ENCODE assay signal across 9 cellular contexts in the genomic region with DNA sequence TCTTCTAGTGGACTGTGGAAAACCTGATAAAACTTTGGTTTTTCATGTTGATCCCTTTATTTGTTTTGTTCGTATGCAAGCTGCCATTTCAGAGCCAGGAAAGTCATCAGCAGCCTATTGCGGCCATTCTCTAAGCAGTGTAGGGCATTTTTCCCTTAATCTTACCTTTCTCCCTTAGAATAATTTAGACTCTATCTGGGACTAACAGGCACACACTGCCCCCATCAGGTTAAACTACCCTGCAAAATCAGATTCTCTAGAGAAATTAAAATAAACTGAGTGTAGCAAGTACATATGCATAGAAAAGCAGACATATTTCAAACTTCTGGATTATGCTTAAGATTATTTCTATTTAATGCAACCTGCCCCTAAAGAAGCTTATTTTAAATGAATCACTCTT.
DNase-seq lines count a peak whose midpoint lies in the region; ATAC-seq and TF ChIP-seq lines count a peak whose summit lies in the region.
"Had no signal": no experiment of that assay in that cellular context is flagged by ENCODE, and none has a peak within 500 bp of the region (broad histone marks: within the 10 kb centered on the region; RNA-seq: fewer than 3 reads in every experiment).

No MANE protein-coding gene starts in this region.

- peak overlapping the region in 2 of 3 experiments; percentile 16 to 53 for H3K4me3 Mint-ChIP-seq in nephron
- H3K4me3 Mint-ChIP-seq: memory B cell had no signal

- H3K27ac Mint-ChIP-seq in nephron, result peak overlapping the region in 1 of 3 experiments; percentile 28
- H3K27ac Mint-ChIP-seq: memory B cell had no signal

- H3K9me3 Mint-ChIP-seq in nephron, result no peaks in the 10 kb centered on the region
- H3K9me3 Mint-ChIP-seq: memory B cell had no signal

- peaks cover 0 to 7% (median 0%) of the 10 kb centered on the region in 45 donors for H3K27me3 ChIP-seq in dorsolateral prefrontal cortex

- intact Hi-C loops in dorsolateral prefrontal cortex (cut with DNase I), result no loop called here

- DNase-seq in GM12865 (ENCODE audit: low read depth) (peak; percentile 7), NCI-H69 (lab: John Stamatoyannopoulos, UW) (peak; percentile 73), dorsolateral prefrontal cortex (peak in 1 of 10 donors; percentile 19), NCI-H2107 treated with DMSO at 0.1 percent for 48 hours (lab: John Stamatoyannopoulos, UW; ENCODE audit: unreplicated experiment) (no peak), foreskin melanocyte (no peak)
- no peak for DNase-seq in stimulated activated CD4-positive, alpha-beta T cell treated with anti-CD3 and anti-CD28 coated beads, Interleukin-4, amount 100 ng/mL, for 4 hours

- ATAC-seq in HG02870 (IDR thresholded peaks at IDR 0.05; ENCODE audit: unreplicated experiment), result no peak

- no peak overlapping the region for H3K27ac ChIP-seq in dorsolateral prefrontal cortex

- H3K4me3 ChIP-seq in GM12865 (ENCODE audit: low read depth, low read length) (no peak overlapping the region), dorsolateral prefrontal cortex (peak overlapping the region in 5 of 59 donors; percentile 1 to 34 (median 7))

- no peaks in the 10 kb centered on the region for H3K4me1 Mint-ChIP-seq in nephron
- H3K4me1 Mint-ChIP-seq: memory B cell had no signal

- H3K27me3 Mint-ChIP-seq in nephron (ENCODE audit: low read depth), result no peaks in the 10 kb centered on the region
- H3K27me3 Mint-ChIP-seq: memory B cell had no signal

- no peaks in the 10 kb centered on the region for H3K36me3 Mint-ChIP-seq in nephron (ENCODE audit: low read depth)
- H3K36me3 Mint-ChIP-seq: memory B cell had no signal

- TF ChIP-seq CTCF in GM12865 (IDR thresholded peaks at IDR 0.05; ENCODE audit: insufficient read depth, low read depth, low read length, missing control alignments) (peak; percentile 23), dorsolateral prefrontal cortex (IDR thresholded peaks at IDR 0.05 in 54 of 56, conservative IDR thresholded peaks at IDR 0.05 in 2 of 56; ENCODE audit: low read depth in 1 of 56, partially characterized antibody in 56 of 56) (peak in 52 of 56 donors; percentile 18 to 70 (median 44)), nephron (IDR thresholded peaks at IDR 0.05; ENCODE audit: unreplicated experiment in 3 of 3) (peak; percentile 48 to 68 (median 57))

Comparison
In these comparisons a context has a peak if more than half of its experiments do, and no peak if none do; other contexts are left out.
1. DNase-seq: peak in GM12865 (single experiment) and NCI-H69 (single experiment); none in stimulated activated CD4-positive, alpha-beta T cell treated with anti-CD3 and anti-CD28 coated beads, Interleukin-4, amount 100 ng/mL, for 4 hours (0 of 2), NCI-H2107 treated with DMSO at 0.1 percent for 48 hours (single experiment) and foreskin melanocyte (single experiment).
2. Peak in every context shown above with its lines, with median percentiles within 50 percentile points of each other: CTCF ChIP-seq.